In genomic region chr20:56412949-56413348, GRCh38 we compare ENCODE assay signal across 1 cellular context.
TF ChIP-seq lines count a peak whose summit lies in the region.

No MANE protein-coding gene starts in this region.

TF ChIP-seq in liver, 16 proteins besides CTCF, POLR2A, EP300 and RAD21 (continued from another document):
- no peak for TF ChIP-seq ATF3 (IDR thresholded peaks at IDR 0.05)
